Comparison of ENCODE assay signal across 8 cellular contexts in the genomic region with DNA sequence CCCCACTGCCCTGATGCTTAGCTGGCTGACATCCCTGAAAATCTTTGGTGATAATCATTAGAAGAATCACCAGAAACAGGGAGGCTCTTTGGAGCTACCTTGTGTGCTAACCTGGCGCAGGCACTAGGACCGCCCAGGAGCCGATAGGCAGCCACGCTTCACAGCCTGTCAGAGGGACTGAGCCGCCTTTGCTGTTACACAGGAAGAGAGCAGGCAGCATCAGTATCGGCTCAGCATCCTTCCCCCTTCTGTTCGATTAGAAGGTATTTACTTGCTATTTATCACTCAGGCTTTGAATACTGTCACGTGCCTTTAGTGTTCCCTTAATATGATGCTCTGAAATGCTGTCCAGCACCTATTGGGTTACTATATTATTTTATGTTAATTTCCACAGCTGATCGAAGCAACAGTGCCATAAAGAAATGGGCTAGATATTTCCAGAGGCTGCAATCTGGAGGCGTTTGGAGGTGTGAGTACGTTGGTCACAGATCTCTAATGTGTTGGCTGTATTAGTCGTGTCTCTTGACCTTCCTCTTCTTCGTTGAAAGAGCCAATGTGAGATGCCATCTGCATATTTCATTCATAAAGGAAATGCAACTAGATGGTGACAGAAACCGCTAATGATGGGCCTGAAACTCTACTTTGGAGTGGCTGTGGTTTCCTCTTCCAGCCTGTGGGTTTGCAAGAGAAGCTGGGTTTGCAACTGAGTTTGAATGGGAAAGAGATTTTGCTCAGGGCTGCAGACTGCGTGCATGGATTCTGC.
DNase-seq lines count a peak whose midpoint lies in the region; ATAC-seq lines count a peak whose summit lies in the region.

No MANE protein-coding gene starts in this region.

- DNase-seq in activated CD8-positive, alpha-beta memory T cell treated with anti-CD3 and anti-CD28 coated beads for 24 hours = peak; percentile 65
- DNase-seq in activated CD8-positive, alpha-beta memory T cell treated with anti-CD3 and anti-CD28 coated beads, Interleukin-2, amount 50 U/mL, for 4 hours = no peak
- DNase-seq in RPMI7951 (ENCODE audit: low read depth) = peak; percentile 54
- DNase-seq in amygdala (lab: John Stamatoyannopoulos, UW) = peak in 41 of 56 donors; percentile 1 to 57 (median 22)
- peak; percentile 37 for DNase-seq in myocyte (ENCODE audit: low read depth)
- no peak for DNase-seq in NCI-H1436 (lab: John Stamatoyannopoulos, UW)
- no peak for DNase-seq in mesenteric fat pad (ENCODE audit: low spot score)

- ATAC-seq in HG02973 (IDR thresholded peaks at IDR 0.05; ENCODE audit: unreplicated experiment) = peak; percentile 84

Comparison
In these comparisons a context has a peak if more than half of its experiments do, and no peak if none do; other contexts are left out.
1. DNase-seq: peak in activated CD8-positive, alpha-beta memory T cell treated with anti-CD3 and anti-CD28 coated beads for 24 hours (single experiment), RPMI7951 (single experiment), amygdala (41 of 56) and myocyte (single experiment); none in activated CD8-positive, alpha-beta memory T cell treated with anti-CD3 and anti-CD28 coated beads, Interleukin-2, amount 50 U/mL, for 4 hours (single experiment), NCI-H1436 (single experiment) and mesenteric fat pad (single experiment).